In the genomic region with DNA sequence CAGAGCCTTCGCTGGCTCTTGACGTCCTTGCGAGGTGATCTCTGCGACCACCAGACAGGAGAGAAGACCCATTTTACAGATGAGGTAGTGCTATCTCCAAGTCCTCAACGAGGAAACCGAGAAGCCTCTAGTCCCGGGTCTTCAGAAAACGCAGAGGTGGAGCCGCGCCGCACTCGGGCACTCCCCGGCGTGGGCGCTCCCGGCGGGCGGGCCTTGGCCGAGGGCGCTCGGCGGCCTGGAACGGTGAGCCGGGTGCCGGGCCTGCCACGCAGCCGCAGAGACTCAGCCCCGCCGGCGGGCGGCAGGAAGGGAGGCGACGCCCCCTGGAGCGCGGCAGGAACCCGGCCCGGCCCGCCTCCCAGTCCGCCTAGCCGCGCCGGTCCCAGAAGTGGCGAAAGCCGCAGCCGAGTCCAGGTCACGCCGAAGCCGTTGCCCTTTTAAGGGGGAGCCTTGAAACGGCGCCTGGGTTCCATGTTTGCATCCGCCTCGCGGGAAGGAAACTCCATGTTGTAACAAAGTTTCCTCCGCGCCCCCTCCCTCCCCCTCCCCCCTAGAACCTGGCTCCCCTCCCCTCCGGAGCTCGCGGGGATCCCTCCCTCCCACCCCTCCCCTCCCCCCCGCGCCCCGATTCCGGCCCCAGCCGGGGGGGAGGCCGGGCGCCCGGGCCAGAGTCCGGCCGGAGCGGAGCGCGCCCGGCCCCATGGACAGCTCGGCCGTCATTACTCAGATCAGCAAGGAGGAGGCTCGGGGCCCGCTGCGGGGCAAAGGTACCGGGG, we compare ENCODE assay signal across 8 cellular contexts. TPM values are rescaled to one million over a fixed set of nuclear protein-coding genes. Genes with fewer than 3 reads are reported as not detected.
DNase-seq lines count a peak whose midpoint lies in the region; ATAC-seq and TF ChIP-seq lines count a peak whose summit lies in the region.

A gene with protein sequence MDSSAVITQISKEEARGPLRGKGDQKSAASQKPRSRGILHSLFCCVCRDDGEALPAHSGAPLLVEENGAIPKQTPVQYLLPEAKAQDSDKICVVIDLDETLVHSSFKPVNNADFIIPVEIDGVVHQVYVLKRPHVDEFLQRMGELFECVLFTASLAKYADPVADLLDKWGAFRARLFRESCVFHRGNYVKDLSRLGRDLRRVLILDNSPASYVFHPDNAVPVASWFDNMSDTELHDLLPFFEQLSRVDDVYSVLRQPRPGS (plus strand): TSS at position 478 of the 776 bp plus-strand sequence. CDS start 223 bp downstream, at position 701.

- H3K9me3 ChIP-seq in adipocyte (ENCODE audit: control insufficient read depth, low read length) (no peaks in the 10 kb centered on the region), cardiac muscle cell (ENCODE audit: low read depth) (no peaks in the 10 kb centered on the region), transverse colon (no peaks in the 10 kb centered on the region)

- peak within 1 kb of the TSS; percentile 89 for H3K4me3 ChIP-seq in adipocyte (ENCODE audit: low read length)
- peak within 1 kb of the TSS; percentile 95 for H3K4me3 ChIP-seq in cardiac muscle cell
- peak within 1 kb of the TSS; percentile 80 to 98 (median 97) for H3K4me3 ChIP-seq in transverse colon

- peaks cover 22% of the 10 kb centered on the region for H3K36me3 ChIP-seq in adipocyte (ENCODE audit: control insufficient read depth, insufficient read depth, low read length, severe bottlenecking)
- peaks cover 7% of the 10 kb centered on the region for H3K36me3 ChIP-seq in cardiac muscle cell
- H3K36me3 ChIP-seq in transverse colon: peaks cover 0 to 26% (median 6%) of the 10 kb centered on the region in 4 donors

- intact Hi-C loops in transverse colon (cut with DNase I; ENCODE audit: low total_unique reads): no loop called here

- H3K27ac ChIP-seq in cardiac muscle cell: peak within 1 kb of the TSS; percentile 99
- peak within 1 kb of the TSS; percentile 99 to 100 (median 100) for H3K27ac ChIP-seq in transverse colon

- H3K27me3 ChIP-seq in adipocyte (replicated peaks; ENCODE audit: control insufficient read depth, insufficient read depth, low read length) (no peaks in the 10 kb centered on the region), cardiac muscle cell (no peaks in the 10 kb centered on the region), transverse colon (no peaks in the 10 kb centered on the region)

- TF ChIP-seq CTCF in cardiac muscle cell (IDR thresholded peaks at IDR 0.05; ENCODE audit: low read depth, low read length) (no peak), transverse colon (IDR thresholded peaks at IDR 0.05) (no peak)

- H3K4me1 ChIP-seq in adipocyte (ENCODE audit: control insufficient read depth, insufficient read depth, low read length) (peaks cover 30% of the 10 kb centered on the region), cardiac muscle cell (ENCODE audit: low read depth) (no peaks in the 10 kb centered on the region), transverse colon (peaks cover 17 to 58% (median 50%) of the 10 kb centered on the region in 4 donors)

- WGBS in transverse colon (ENCODE audit: low coverage in 1 of 2), 2 donors: 1% methylated on average over 28 of the region's 78 CpGs; no CpG with 5 or more reads in 1 of the 2 donors

- ATAC-seq in HG02678 (IDR thresholded peaks at IDR 0.05; ENCODE audit: unreplicated experiment): peak; percentile 47

- no peak for TF ChIP-seq EP300 in transverse colon (IDR thresholded peaks at IDR 0.05; ENCODE audit: low read depth)

- peak within 1 kb of the TSS; percentile 96 for H3K9ac ChIP-seq in adipocyte (ENCODE audit: low read length)

- peak; percentile 48 for TF ChIP-seq POLR2A in GM10847 (IDR thresholded peaks at IDR 0.05; ENCODE audit: extremely low read depth, insufficient read length)
- peak; percentile 77 for TF ChIP-seq POLR2A in transverse colon (IDR thresholded peaks at IDR 0.05)

- in situ Hi-C loops in transverse colon (cut with MboI; ENCODE audit: low pct_ligation_motif_present in 1 of 4, low pct_unique_long_range_greater_than_20kb in 1 of 4, low sequenced_read_pairs in 3 of 4): loop anchor here in 3 of 4 donors (10.0 to 25.0 kb wide), 3 partner anchors 105 to 212 kb away; a partner anchor contains a TSS

- DNase-seq in NCI-H1417 (lab: John Stamatoyannopoulos, UW): peak; percentile 82 to 92 (median 90)
- DNase-seq in T follicular helper cell (ENCODE audit: low read depth): peak; percentile 87
- DNase-seq in adipocyte (ENCODE audit: low read depth): peak; percentile 99
- peak; percentile 97 to 99 for DNase-seq in cardiac muscle cell (ENCODE audit: low read depth in 1 of 2, low spot score in 1 of 2)
- DNase-seq in pons (ENCODE audit: low spot score): peak; percentile 91
- peak; percentile 98 for DNase-seq in transverse colon

RNA-seq across cellular contexts. Expression of the gene that starts here (rescaled TPM):
- total RNA-seq in cardiac muscle cell: 147 and 179 TPM in 2 replicates
- 22.6 and 35.5 TPM in 2 replicates for polyA plus RNA-seq in cardiac muscle cell
- total RNA-seq in transverse colon: 100 to 1,000 TPM; 132 to 197 (median 173) TPM

Comparison
In these comparisons a context has a peak if more than half of its experiments do, and no peak if none do; other contexts are left out.
1. Peak in every context shown above with its lines: DNase-seq, ATAC-seq, H3K4me3 ChIP-seq and H3K27ac ChIP-seq.